ENCODE assay signal across 17 cellular contexts in genomic region chr13:30292325-30292724, GRCh38.
"Had no signal": no experiment of that assay in that cellular context is flagged by ENCODE, and none has a peak within 500 bp of the region (broad histone marks: within the 10 kb centered on the region; RNA-seq: fewer than 3 reads in every experiment).

No MANE protein-coding gene starts in this region.

- H3K9me3 Mint-ChIP-seq: activated T-cell treated with anti-CD3 and anti-CD28 coated beads, Interleukin-2, amount 50 U/mL, for 4 hours; dendritic cell treated with granulocyte-macrophage colony-stimulating factor and Interleukin-4, amounts not matched to agents 40 ng/mL and 50 ng/mL, for 4 days; effector memory CD8-positive, alpha-beta T cell; naive thymus-derived CD4-positive, alpha-beta T cell; stimulated activated memory B cell treated with anti-CD40 and anti-IgM and Interleukin-4, amounts not matched to agents 10 μg/mL and 1 μg/mL and 100 μg/mL, for 72 hours had no signal

- DNase-seq: activated CD4-positive, alpha-beta T cell treated with anti-CD3 and anti-CD28 coated beads, Interleukin-2, amount 50 U/mL, for 48 hours; activated CD4-positive, CD25-positive, alpha-beta regulatory T cell; activated effector memory CD4-positive, alpha-beta T cell treated with anti-CD3 and anti-CD28 coated beads, Interleukin-2, amount 50 U/mL, for 16 hours; activated T-cell treated with anti-CD3 and anti-CD28 coated beads, Interleukin-2, amount 50 U/mL, for 4 hours; amniotic stem cell; body of pancreas; effector memory CD8-positive, alpha-beta T cell; naive thymus-derived CD4-positive, alpha-beta T cell; right cardiac atrium; T-helper 17 cell; trophoblast cell had no signal

- H3K4me3 ChIP-seq: body of pancreas, gastroesophageal sphincter, lung had no signal

- H3K36me3 Mint-ChIP-seq: activated naive CD4-positive, alpha-beta T cell treated with anti-CD3 and anti-CD28 coated beads, Interleukin-2, amount 50 U/mL, for 72 hours had no signal

- H3K4me3 Mint-ChIP-seq: activated T-cell treated with anti-CD3 and anti-CD28 coated beads, Interleukin-2, amount 50 U/mL, for 4 hours; dendritic cell treated with granulocyte-macrophage colony-stimulating factor and Interleukin-4, amounts not matched to agents 40 ng/mL and 50 ng/mL, for 4 days; effector memory CD8-positive, alpha-beta T cell; naive thymus-derived CD4-positive, alpha-beta T cell; stimulated activated memory B cell treated with anti-CD40 and anti-IgM and Interleukin-4, amounts not matched to agents 10 μg/mL and 1 μg/mL and 100 μg/mL, for 72 hours; T-helper 17 cell had no signal

- H3K36me3 ChIP-seq: neutrophil had no signal

- H3K27ac Mint-ChIP-seq: activated naive CD4-positive, alpha-beta T cell treated with anti-CD3 and anti-CD28 coated beads, Interleukin-2, amount 50 U/mL, for 72 hours; dendritic cell treated with granulocyte-macrophage colony-stimulating factor and Interleukin-4, amounts not matched to agents 40 ng/mL and 50 ng/mL, for 4 days; effector memory CD8-positive, alpha-beta T cell; naive thymus-derived CD4-positive, alpha-beta T cell; stimulated activated memory B cell treated with anti-CD40 and anti-IgM and Interleukin-4, amounts not matched to agents 10 μg/mL and 1 μg/mL and 100 μg/mL, for 72 hours had no signal

- H3K27me3 Mint-ChIP-seq: dendritic cell treated with granulocyte-macrophage colony-stimulating factor and Interleukin-4, amounts not matched to agents 40 ng/mL and 50 ng/mL, for 4 days; effector memory CD8-positive, alpha-beta T cell; stimulated activated memory B cell treated with anti-CD40 and anti-IgM and Interleukin-4, amounts not matched to agents 10 μg/mL and 1 μg/mL and 100 μg/mL, for 72 hours; T-helper 17 cell had no signal

- H3K27me3 ChIP-seq: body of pancreas, gastroesophageal sphincter, neutrophil had no signal

- ATAC-seq: activated naive CD4-positive, alpha-beta T cell treated with anti-CD3 and anti-CD28 coated beads, Interleukin-2, amount 50 U/mL, for 72 hours; activated T-cell treated with anti-CD3 and anti-CD28 coated beads, Interleukin-2, amount 50 U/mL, for 4 hours; body of pancreas; effector memory CD8-positive, alpha-beta T cell; gastroesophageal sphincter; naive thymus-derived CD4-positive, alpha-beta T cell; right cardiac atrium; stimulated activated memory B cell treated with anti-CD40 and anti-IgM and Interleukin-4, amounts not matched to agents 10 μg/mL and 1 μg/mL and 100 μg/mL, for 72 hours; T-helper 17 cell had no signal
